Comparison of ENCODE assay signal across 12 cellular contexts in the genomic region with DNA sequence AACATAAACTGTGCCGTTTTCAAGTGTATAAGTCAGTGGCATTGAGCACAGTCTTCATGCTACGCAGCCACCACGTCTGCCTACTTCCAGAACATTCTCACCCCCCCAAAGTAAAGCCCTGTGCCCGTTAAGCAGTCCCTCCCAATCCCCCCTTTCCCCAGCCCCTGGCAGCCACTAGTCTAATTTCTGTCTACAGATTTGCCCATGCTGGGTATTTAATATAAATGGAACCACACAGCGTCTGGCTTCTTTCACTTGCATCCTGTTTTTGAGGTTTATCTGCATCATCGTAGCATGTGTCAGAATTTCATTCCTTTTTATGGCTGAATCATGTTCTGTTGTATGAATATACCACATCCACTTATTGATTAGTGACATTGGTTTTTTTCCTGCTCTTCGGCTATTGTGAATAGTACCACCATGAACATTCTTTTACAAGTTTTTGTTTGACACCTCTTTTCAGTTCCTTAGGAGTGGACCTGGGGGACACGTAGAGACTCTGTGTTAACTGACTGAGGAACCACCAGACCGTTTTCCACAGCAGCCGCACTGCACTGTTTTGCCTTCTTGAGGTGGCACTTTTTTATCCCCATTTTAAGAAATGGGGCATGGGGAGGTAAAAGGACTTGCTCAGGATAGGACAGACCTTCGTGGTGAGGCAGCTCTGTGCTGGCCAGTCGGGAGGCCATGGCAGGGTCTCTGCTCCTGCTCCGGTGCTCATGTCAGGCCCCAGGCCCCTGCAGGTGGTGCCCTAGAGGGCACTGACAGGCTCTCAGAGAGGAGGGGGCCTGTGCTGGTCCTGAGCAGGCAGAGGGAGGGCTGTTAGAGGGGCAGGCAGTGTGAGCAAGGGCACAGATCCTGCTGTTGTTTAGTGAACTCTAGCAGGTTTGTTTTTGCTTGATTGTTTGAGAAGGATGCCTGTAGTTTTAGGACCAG.
DNase-seq lines count a peak whose midpoint lies in the region; ATAC-seq lines count a peak whose summit lies in the region.
"Had no signal": no experiment of that assay in that cellular context is flagged by ENCODE, and none has a peak within 500 bp of the region (broad histone marks: within the 10 kb centered on the region; RNA-seq: fewer than 3 reads in every experiment).

No MANE protein-coding gene starts in this region.

- no peak overlapping the region for H2BK12ac ChIP-seq in neuronal stem cell (ENCODE audit: low read length)

- intact Hi-C loops in Right ventricle myocardium inferior (cut with DNase I), result no loop called here

- H3K27me3 ChIP-seq in H7 (ENCODE audit: control insufficient read depth, insufficient read depth, low read length) (no peaks in the 10 kb centered on the region), neuronal stem cell (ENCODE audit: control insufficient read depth in 3 of 3, insufficient read depth in 3 of 3, low read depth in 1 of 3, low read length in 3 of 3) (no peaks in the 10 kb centered on the region)
- H3K27me3 ChIP-seq: suprapubic skin had no signal

- H3K4me3 ChIP-seq in H7 (ENCODE audit: insufficient read depth, low read depth, low read length), result no peak overlapping the region
- peak overlapping the region in 1 of 2 donors; percentile 16 for H3K4me3 ChIP-seq in neuronal stem cell (ENCODE audit: low read length in 2 of 2)
- H3K4me3 ChIP-seq: suprapubic skin had no signal

- DNase-seq in H7, result peak; percentile 49
- DNase-seq in T-helper 17 cell, result no peak
- peak; percentile 86 for DNase-seq in amniotic epithelial cell (ENCODE audit: low read depth)
- no peak for DNase-seq in neuronal stem cell (ENCODE audit: low spot score)
- no peak for DNase-seq in NCI-H748 (lab: John Stamatoyannopoulos, UW; ENCODE audit: unreplicated experiment)
- no peak for DNase-seq in Right ventricle myocardium inferior (ENCODE audit: missing footprints)
- no peak for DNase-seq in GM19240 (ENCODE audit: insufficient read length, low spot score)
- DNase-seq: Calu3, NCI-H1048, NCI-H446 treated with DMSO at 0.1 percent for 48 hours had no signal

- H3K4ac ChIP-seq in neuronal stem cell (ENCODE audit: low read length), result no peak overlapping the region

- peak overlapping the region; percentile 71 for H3K4me3 Mint-ChIP-seq in T-helper 17 cell
- H3K4me3 Mint-ChIP-seq: memory B cell had no signal

- H3K23ac ChIP-seq in neuronal stem cell (ENCODE audit: low read depth, low read length, poor library complexity), result no peak overlapping the region

- WGBS in neuronal stem cell (ENCODE audit: extremely low coverage in 2 of 2, insufficient read length in 2 of 2, insufficient replicate concordance in 1 of 2), 2 donors, result no CpG with 5 or more reads among the region's 13 CpGs

- peak overlapping the region; percentile 22 for H2AFZ ChIP-seq in neuronal stem cell (ENCODE audit: low read length)

- no peak overlapping the region for H4K8ac ChIP-seq in neuronal stem cell (ENCODE audit: low read depth, low read length)

- no peaks in the 10 kb centered on the region for H3K36me3 Mint-ChIP-seq in T-helper 17 cell (ENCODE audit: low read depth)
- H3K36me3 Mint-ChIP-seq: memory B cell had no signal

- peaks cover 0 to 5% of the 10 kb centered on the region in 2 donors for H3K4me1 ChIP-seq in neuronal stem cell (ENCODE audit: control insufficient read depth in 2 of 2, insufficient read depth in 1 of 2, low read depth in 1 of 2, low read length in 2 of 2)
- H3K4me1 ChIP-seq: suprapubic skin had no signal

- no peak overlapping the region for H2BK5ac ChIP-seq in neuronal stem cell (ENCODE audit: low read length)

- no peak overlapping the region for H3K27ac ChIP-seq in neuronal stem cell (replicated peaks; ENCODE audit: low read length)
- H3K27ac ChIP-seq: suprapubic skin had no signal

- H3K14ac ChIP-seq in neuronal stem cell (ENCODE audit: low read length), result peak overlapping the region; percentile 39

- no peaks in the 10 kb centered on the region for H3K79me1 ChIP-seq in neuronal stem cell (ENCODE audit: low read depth, low read length)

- H4K91ac ChIP-seq in neuronal stem cell (ENCODE audit: low read depth, low read length, poor library complexity), result no peak overlapping the region

- H3K9me3 ChIP-seq in T-helper 17 cell (ENCODE audit: control insufficient read depth, low read length, poor library complexity, severe bottlenecking) (no peaks in the 10 kb centered on the region), neuronal stem cell (replicated peaks in 1 of 2; ENCODE audit: control insufficient read depth in 2 of 2, insufficient read depth in 1 of 2, low read depth in 1 of 2, low read length in 2 of 2) (no peaks in the 10 kb centered on the region)
- H3K9me3 ChIP-seq: suprapubic skin had no signal

- H2BK120ac ChIP-seq in neuronal stem cell (ENCODE audit: low read depth, low read length), result no peak overlapping the region

- no peak overlapping the region for H3K4me2 ChIP-seq in neuronal stem cell (ENCODE audit: insufficient read depth, low read length, poor library complexity, severe bottlenecking)

- no peak overlapping the region for H3K9ac ChIP-seq in neuronal stem cell (ENCODE audit: low read depth, low read length, poor library complexity)

- ATAC-seq in T-helper 17 cell, result peak; percentile 71
- no peak for ATAC-seq in Right ventricle myocardium inferior

- peak overlapping the region; percentile 8 for H2AK5ac ChIP-seq in neuronal stem cell (ENCODE audit: low read depth, low read length)

- H3K27ac Mint-ChIP-seq in T-helper 17 cell, result peak overlapping the region; percentile 83
- H3K27ac Mint-ChIP-seq: memory B cell had no signal

- peak overlapping the region; percentile 52 for H3K18ac ChIP-seq in neuronal stem cell (ENCODE audit: low read length)

- peaks cover 6% of the 10 kb centered on the region for H3K27me3 Mint-ChIP-seq in T-helper 17 cell

- H3K4me1 Mint-ChIP-seq in T-helper 17 cell, result peaks cover 12% of the 10 kb centered on the region
- H3K4me1 Mint-ChIP-seq: memory B cell had no signal

- peak overlapping the region; percentile 29 for H2BK15ac ChIP-seq in neuronal stem cell (ENCODE audit: low read length)

- H3K36me3 ChIP-seq in H7 (replicated peaks; ENCODE audit: control insufficient read depth, insufficient read depth, low read length) (no peaks in the 10 kb centered on the region), neuronal stem cell (replicated peaks in 1 of 2; ENCODE audit: control insufficient read depth in 2 of 2, insufficient read depth in 2 of 2, low read length in 2 of 2) (no peaks in the 10 kb centered on the region)
- H3K36me3 ChIP-seq: suprapubic skin had no signal

Comparison
In these comparisons a context has a peak if more than half of its experiments do, and no peak if none do; other contexts are left out.
1. DNase-seq: peak in H7 (single experiment) and amniotic epithelial cell (single experiment); none in T-helper 17 cell (0 of 3), neuronal stem cell (single experiment), NCI-H748 (single experiment), Right ventricle myocardium inferior (single experiment) and GM19240 (single experiment).